Comparison of ENCODE assay signal across 9 cellular contexts in the genomic region with DNA sequence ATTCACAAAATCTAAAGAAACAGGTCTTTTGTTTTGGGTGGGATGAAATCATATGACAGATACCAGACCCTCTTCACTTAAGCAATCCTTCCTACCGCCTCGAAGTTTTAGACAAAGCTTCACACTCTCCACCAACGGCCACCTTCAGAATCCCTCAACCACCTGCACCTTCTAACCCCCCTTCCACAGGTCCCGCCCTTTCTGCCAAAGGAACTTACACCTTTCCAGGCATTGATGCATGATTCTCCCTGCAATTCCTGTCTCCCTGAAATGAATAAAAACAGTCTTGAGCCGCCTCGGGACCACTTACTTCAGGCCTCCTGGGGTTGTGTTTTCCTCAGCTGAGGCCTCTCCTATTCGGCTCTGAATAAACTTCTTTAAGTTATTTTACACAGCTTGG. TPM values are rescaled to one million over a fixed set of nuclear protein-coding genes. Genes with fewer than 3 reads are reported as not detected.
DNase-seq lines count a peak whose midpoint lies in the region; ATAC-seq, FAIRE-seq and TF ChIP-seq lines count a peak whose summit lies in the region.
"Had no signal": no experiment of that assay in that cellular context is flagged by ENCODE, and none has a peak within 500 bp of the region (broad histone marks: within the 10 kb centered on the region; RNA-seq: fewer than 3 reads in every experiment).

No MANE protein-coding gene starts in this region.

- ATAC-seq in aorta (ENCODE audit: low FRiP score) (no peak), GM19023 (IDR thresholded peaks at IDR 0.05; ENCODE audit: unreplicated experiment) (no peak)

- intact Hi-C loops in left ventricle myocardium inferior (cut with micrococcal nuclease), result no loop called here
- intact Hi-C loops in cardiac septum (cut with DNase I), result no loop called here
- intact Hi-C loops in aorta (cut with DNase I), result no loop called here

- no peak for TF ChIP-seq CTCF in left ventricle myocardium inferior (IDR thresholded peaks at IDR 0.05; ENCODE audit: borderline replicate concordance)
- no peak for TF ChIP-seq CTCF in bronchial epithelial cell (IDR thresholded peaks at IDR 0.05; ENCODE audit: insufficient read depth, low read length, severe bottlenecking)

- peaks cover 23% of the 10 kb centered on the region for H3K4me1 ChIP-seq in left ventricle myocardium inferior
- peaks cover 6% of the 10 kb centered on the region for H3K4me1 ChIP-seq in mesodermal cell (ENCODE audit: control insufficient read depth, insufficient read depth, low read length, poor library complexity, severe bottlenecking)
- no peaks in the 10 kb centered on the region for H3K4me1 ChIP-seq in aorta (ENCODE audit: control insufficient read depth in 1 of 2, insufficient read depth in 2 of 2, low read length in 2 of 2)

- FAIRE-seq in bronchial epithelial cell (lab: Jason Lieb, UNC), result no peak

- no peak for DNase-seq in left ventricle myocardium inferior
- no peak for DNase-seq in cardiac septum (ENCODE audit: low spot score)
- DNase-seq in bronchial epithelial cell (ENCODE audit: low read depth), result no peak
- no peak for DNase-seq in aorta
- DNase-seq in UCSD-AML1 (lab: John Stamatoyannopoulos, UW; ENCODE audit: unreplicated experiment), result no peak
- DNase-seq in GM19238 (ENCODE audit: insufficient read length, low spot score), result no peak

- peaks cover 2% of the 10 kb centered on the region for H3K36me3 ChIP-seq in left ventricle myocardium inferior
- peaks cover 1% of the 10 kb centered on the region for H3K36me3 ChIP-seq in bronchial epithelial cell (ENCODE audit: control insufficient read depth, insufficient read depth, low read length)
- H3K36me3 ChIP-seq in mesodermal cell (ENCODE audit: control insufficient read depth, insufficient read depth, low read length), result peaks cover 9% of the 10 kb centered on the region
- H3K36me3 ChIP-seq in aorta (ENCODE audit: control insufficient read depth in 1 of 2, insufficient read depth in 2 of 2, low read length in 1 of 2), result no peaks in the 10 kb centered on the region

- H3K27ac ChIP-seq in left ventricle myocardium inferior (replicated peaks) (peak overlapping the region; percentile 86), mesodermal cell (ENCODE audit: low read depth, low read length, severe bottlenecking) (no peak overlapping the region), aorta (ENCODE audit: low read depth in 1 of 2, low read length in 2 of 2) (no peak overlapping the region)

- H3K4me3 ChIP-seq in left ventricle myocardium inferior (peak overlapping the region; percentile 78), bronchial epithelial cell (ENCODE audit: low read depth, low read length) (peak overlapping the region; percentile 97), mesodermal cell (ENCODE audit: extremely low read depth, insufficient read depth, low read length, poor library complexity, severe bottlenecking) (peak overlapping the region; percentile 67), aorta (ENCODE audit: low read length in 2 of 2) (peak overlapping the region; percentile 50 to 82)

- no peaks in the 10 kb centered on the region for H3K27me3 ChIP-seq in left ventricle myocardium inferior (ENCODE audit: low read depth)
- no peaks in the 10 kb centered on the region for H3K27me3 ChIP-seq in bronchial epithelial cell (ENCODE audit: control insufficient read depth, insufficient read depth, low read length)
- no peaks in the 10 kb centered on the region for H3K27me3 ChIP-seq in aorta (ENCODE audit: control insufficient read depth in 1 of 2, insufficient read depth in 2 of 2, low read length in 1 of 2)

- no peaks in the 10 kb centered on the region for H3K9me3 ChIP-seq in left ventricle myocardium inferior (replicated peaks)
- peaks cover 8% of the 10 kb centered on the region for H3K9me3 ChIP-seq in mesodermal cell (ENCODE audit: control insufficient read depth, low read length)
- H3K9me3 ChIP-seq in aorta (ENCODE audit: control insufficient read depth, low read length), result no peaks in the 10 kb centered on the region

- WGBS in mesodermal cell (ENCODE audit: insufficient coverage in 2 of 2), 2 experiments, result 50 to 71% methylated on average over 5 to 6 of the region's 7 CpGs
- WGBS in aorta, 2 donors, result 16 to 17% methylated on average over 7 of the region's 7 CpGs

RNA-seq across cellular contexts. Expression of gene ZNF433, which starts 0.9 kb away (rescaled TPM):
- total RNA-seq in left ventricle myocardium inferior (3.4 TPM), cardiac septum (4.3 TPM), bronchial epithelial cell (5.5 and 8.8 TPM in 2 replicates), aorta (1 to 10 TPM; 5.1 to 5.5 TPM)
- 4.8 TPM for polyA plus RNA-seq in mesodermal cell (2013, experiment 1 of 2)
- 4.1 TPM for polyA plus RNA-seq in mesodermal cell (2013, experiment 2 of 2)
- 1 to 10 TPM; 4.4 to 5.8 TPM for polyA plus RNA-seq in aorta
- total RNA-seq: HT1080 had no signal

RNA-seq across cellular contexts. Expression of gene ZNF878, which starts 18.2 kb away (rescaled TPM):
- total RNA-seq in left ventricle myocardium inferior, result 0.16 TPM
- not detected for total RNA-seq in cardiac septum
- total RNA-seq in bronchial epithelial cell, result 0.13 TPM in 1 of 2 replicates, not detected in the other
- polyA plus RNA-seq in mesodermal cell (2013, experiment 1 of 2), result 0.22 TPM
- polyA plus RNA-seq in mesodermal cell (2013, experiment 2 of 2), result 0.66 TPM
- under 1 TPM in 1 of 2 donors, not detected in 1; 0.45 TPM for total RNA-seq in aorta
- polyA plus RNA-seq in aorta, result not detected
- total RNA-seq: HT1080 had no signal

RNA-seq across cellular contexts. Expression of gene ZNF844, which starts 29.9 kb away (rescaled TPM):
- 16.4 TPM for total RNA-seq in left ventricle myocardium inferior
- total RNA-seq in cardiac septum, result 14.7 TPM
- total RNA-seq in bronchial epithelial cell, result 1.6 and 4.1 TPM in 2 replicates
- polyA plus RNA-seq in mesodermal cell (2013, experiment 1 of 2), result 4.6 TPM
- polyA plus RNA-seq in mesodermal cell (2013, experiment 2 of 2), result 5.1 TPM
- 10 to 100 TPM in 1 of 2 donors, 1 to 10 TPM in 1; 7.8 to 14.3 TPM for total RNA-seq in aorta
- 1 to 10 TPM; 2.3 to 3.9 TPM for polyA plus RNA-seq in aorta
